In genomic region chr19:44644391-44645016, GRCh38 we compare ENCODE assay signal across 8 cellular contexts. TPM values are rescaled to one million over a fixed set of nuclear protein-coding genes. Genes with fewer than 3 reads are reported as not detected.
A peak's percentile ranks its signal among the peaks of the same experiment; 100 is the strongest.
DNase-seq lines count a peak whose midpoint lies in the region; ATAC-seq, FAIRE-seq and TF ChIP-seq lines count a peak whose summit lies in the region.

No MANE protein-coding gene starts in this region.

- no peaks in the 10 kb centered on the region for H4K20me1 ChIP-seq in GM23248 (ENCODE audit: insufficient read depth)
- H4K20me1 ChIP-seq in H1 (replicated peaks in 1 of 2; ENCODE audit: control insufficient read depth in 1 of 2, insufficient read depth in 2 of 2, low read length in 2 of 2) = peaks cover 2 to 5% of the 10 kb centered on the region in 2 experiments

- H3K4ac ChIP-seq in H1 (replicated peaks; ENCODE audit: insufficient read length, low read depth, low read length) = no peak overlapping the region

- H3K9ac ChIP-seq in GM23248 (peak overlapping the region; percentile 88), H1 (replicated peaks in 1 of 4; ENCODE audit: extremely low read depth in 1 of 4, low read depth in 3 of 4, low read length in 3 of 4) (peak overlapping the region in 3 of 4 experiments; percentile 3 to 67 (median 66); a peak in 3 of 7 replicates), muscle layer of colon (ENCODE audit: low read length) (peak overlapping the region; percentile 44)

- H3K79me2 ChIP-seq in GM23248 (ENCODE audit: insufficient read depth) = peaks cover 50% of the 10 kb centered on the region
- H3K79me2 ChIP-seq in H1 (ENCODE audit: control insufficient read depth in 1 of 2, insufficient read depth in 2 of 2, low read length in 2 of 2) = peaks cover 0 to 3% of the 10 kb centered on the region in 2 experiments; a peak in 2 of 4 replicates

- H3K18ac ChIP-seq in H1 (ENCODE audit: extremely low read depth, low read length) = no peak overlapping the region

- H2BK5ac ChIP-seq in H1 (ENCODE audit: low read depth, low read length) = peak overlapping the region; percentile 6; the same call in 1 of the 2 replicates

- H3K23ac ChIP-seq in H1 (ENCODE audit: insufficient read length) = no peak overlapping the region

- no peaks in the 10 kb centered on the region; the same call in none of the 2 replicates for H3K79me1 ChIP-seq in H1 (ENCODE audit: low read depth, low read length)

- no peak overlapping the region for H2BK120ac ChIP-seq in H1 (replicated peaks; ENCODE audit: low read depth, low read length)

- no peak overlapping the region for H2BK20ac ChIP-seq in H1 (ENCODE audit: low read length)

- H3K23me2 ChIP-seq in H1 (ENCODE audit: low read depth, low read length) = peaks cover 3% of the 10 kb centered on the region; the same call in 1 of the 2 replicates

- no peak for FAIRE-seq in H1 (lab: Jason Lieb, UNC)

- CTCF ChIA-PET in H1 (lab: Charles Lee; ENCODE audit: partially characterized antibody) = interaction anchor here (1.0 to 2.5 kb wide), 7 partner anchors 9 to 74 kb away, joined by 3 to 16 read pairs (median 7); no protein-coding TSS in a partner anchor

- TF ChIP-seq EP300 in H1 (IDR thresholded peaks at IDR 0.05; ENCODE audit: borderline replicate concordance in 1 of 2, low read depth in 2 of 2, low read length in 2 of 2) = no peak

- H3F3A ChIP-seq in GM23248 (ENCODE audit: insufficient read depth) = peaks cover 15% of the 10 kb centered on the region

- H2AFZ ChIP-seq in GM23248 = peak overlapping the region; percentile 89
- H2AFZ ChIP-seq in H1 (ENCODE audit: low read length) = 0 out of 2 replicates have a peak overlapping the region, but pooled peaks have one; percentile 40

- H4K91ac ChIP-seq in H1 (replicated peaks; ENCODE audit: insufficient read length, low read length) = no peak overlapping the region

- H4K5ac ChIP-seq in H1 (ENCODE audit: insufficient read length, low read depth, low read length) = no peak overlapping the region

- TF ChIP-seq POLR2A in H1 (IDR thresholded peaks at IDR 0.05; ENCODE audit: control extremely low read depth in 1 of 2, low read depth in 2 of 2, low read length in 2 of 2) = no peak

- in situ Hi-C loops in GM23248 (cut with MboI) = no loop called here

- no peak overlapping the region for H2BK15ac ChIP-seq in H1 (ENCODE audit: low read length)

- H3K27ac ChIP-seq in GM23248 (peak overlapping the region; percentile 63), H1 (ENCODE audit: low read depth, low read length) (no peak overlapping the region; the same call in 1 of the 2 replicates), muscle layer of colon (ENCODE audit: low read depth, low read length) (peak overlapping the region; percentile 78)

- no peak overlapping the region for H2BK12ac ChIP-seq in H1 (ENCODE audit: low read depth, low read length)

- peak overlapping the region; percentile 89 for H3K4me2 ChIP-seq in GM23248 (ENCODE audit: unreplicated experiment)
- peak overlapping the region; percentile 79 to 95 for H3K4me2 ChIP-seq in H1 (ENCODE audit: insufficient read depth in 1 of 2, low read depth in 2 of 2, low read length in 2 of 2)

- H3K27me3 ChIP-seq in GM23248 (replicated peaks; ENCODE audit: insufficient read depth) (no peaks in the 10 kb centered on the region), H1 (replicated peaks in 1 of 4; ENCODE audit: control insufficient read depth in 3 of 4, extremely low read depth in 1 of 4, insufficient read depth in 3 of 4, low read length in 3 of 4) (peaks cover 0 to 8% (median 6%) of the 10 kb centered on the region in 4 experiments; a peak in 6 of 7 replicates), muscle layer of colon (ENCODE audit: control insufficient read depth in 1 of 2, insufficient read depth in 2 of 2, low read length in 2 of 2) (no peaks in the 10 kb centered on the region)

- no peak overlapping the region for H3K14ac ChIP-seq in H1 (ENCODE audit: insufficient read length)

- 3% methylated on average over 14 of the region's 14 CpGs for WGBS in GM23248 (ENCODE audit: low coverage in 1 of 2, low lambda C conversion rate in 2 of 2, missing lambda C conversion rate in 2 of 2), 2 experiments
- WGBS in H1 (ENCODE audit: extremely low coverage in 1 of 2, insufficient coverage in 1 of 2, insufficient read length in 1 of 2, insufficient replicate concordance in 2 of 2, low coverage in 1 of 2, low lambda C conversion rate in 2 of 2, missing lambda C conversion rate in 1 of 2), 2 experiments = 23% methylated on average over 13 of the region's 14 CpGs; no CpG with 5 or more reads in 1 of the 2 experiments

- H2AK5ac ChIP-seq in H1 (ENCODE audit: low read depth, low read length) = no peak overlapping the region

- POLR2A ChIA-PET in H1 (lab: Charles Lee; ENCODE audit: partially characterized antibody) = interaction anchor here (1.0 to 2.3 kb wide), 5 partner anchors 8 to 69 kb away, joined by 3 to 6 read pairs (median 4); no protein-coding TSS in a partner anchor

- no peak for TF ChIP-seq CTCF in AG10803 (conservative IDR thresholded peaks at IDR 0.05; ENCODE audit: low read length)
- TF ChIP-seq CTCF in H1 (IDR thresholded peaks at IDR 0.05; ENCODE audit: control extremely low read depth in 1 of 3, insufficient read depth in 1 of 3, low read depth in 1 of 3, low read length in 3 of 3) = no peak

- no peak for TF ChIP-seq RAD21 in H1 (IDR thresholded peaks at IDR 0.05 in 1 of 2, conservative IDR thresholded peaks at IDR 0.05 in 1 of 2; ENCODE audit: low read depth in 2 of 2, low read length in 2 of 2)

- peak overlapping the region; percentile 86 for H4K8ac ChIP-seq in H1 (ENCODE audit: extremely low read depth, insufficient read depth, low read length)

- H3K4me1 ChIP-seq in GM23248 (ENCODE audit: insufficient read depth) = peaks cover 30% of the 10 kb centered on the region
- peaks cover 0 to 2% (median under 1%) of the 10 kb centered on the region in 4 experiments; a peak in 2 of 7 replicates for H3K4me1 ChIP-seq in H1 (replicated peaks in 1 of 4; ENCODE audit: control insufficient read depth in 3 of 4, insufficient read depth in 4 of 4, low read length in 3 of 4)
- peaks cover 13% of the 10 kb centered on the region for H3K4me1 ChIP-seq in muscle layer of colon (ENCODE audit: insufficient read depth, low read length)

- H3K9me2 ChIP-seq in GM23248 (ENCODE audit: insufficient read depth) = no peaks in the 10 kb centered on the region

- DNase-seq in AG10803 (ENCODE audit: low read depth) (no peak), GM23248 (peak; percentile 67), SHP77 (lab: John Stamatoyannopoulos, UW) (peak; percentile 33 to 35), H1 (ENCODE audit: low read depth in 1 of 2, low spot score in 2 of 2) (peak; percentile 21 to 73), GF-D8 (lab: John Stamatoyannopoulos, UW) (no peak), NCI-H774 (lab: John Stamatoyannopoulos, UW) (no peak)

- H3K36me3 ChIP-seq in GM23248 (ENCODE audit: low read depth) (no peaks in the 10 kb centered on the region; the same call in 1 of the 2 replicates), H1 (ENCODE audit: control insufficient read depth in 2 of 4, insufficient read depth in 4 of 4, low read length in 3 of 4) (peaks cover 0 to 12% (median 6%) of the 10 kb centered on the region in 4 experiments; a peak in 5 of 8 replicates), muscle layer of colon (ENCODE audit: insufficient read depth, low read length) (peaks cover 6% of the 10 kb centered on the region)

- H3K4me3 ChIP-seq in AG10803 (ENCODE audit: low read length) = peak overlapping the region; percentile 92
- H3K4me3 ChIP-seq in GM23248 = peak overlapping the region; percentile 93
- H3K4me3 ChIP-seq in H1 (ENCODE audit: extremely low read depth in 1 of 4, insufficient read depth in 2 of 4, low read depth in 3 of 4, low read length in 4 of 4) = peak overlapping the region; percentile 54 to 99 (median 74)
- H3K4me3 ChIP-seq in muscle layer of colon (ENCODE audit: low read depth in 1 of 2, low read length in 2 of 2) = peak overlapping the region; percentile 67 to 96

- no peaks in the 10 kb centered on the region for H3K9me3 ChIP-seq in GM23248 (ENCODE audit: low read depth)
- no peaks in the 10 kb centered on the region for H3K9me3 ChIP-seq in H1 (ENCODE audit: insufficient read depth in 2 of 2, low read depth in 1 of 2, low read length in 1 of 2)
- H3K9me3 ChIP-seq in muscle layer of colon (ENCODE audit: low read length) = no peaks in the 10 kb centered on the region

- ATAC-seq in GM21447 (IDR thresholded peaks at IDR 0.05; ENCODE audit: unreplicated experiment) = no peak

- no peak overlapping the region for H3K56ac ChIP-seq in H1 (replicated peaks; ENCODE audit: insufficient read length, low read depth, low read length)

RNA-seq across cellular contexts. Expression of gene PVR, which starts 0.8 kb away (rescaled TPM):
- 140 and 148 TPM in 2 replicates for total RNA-seq in GM23248 (2014; rRNA removed; shearing (Covaris generic))
- 58.8 and 63.3 TPM in 2 replicates for polyA plus RNA-seq in GM23248 (2016; fragmentation: Nextera tagmentation; extraction: Ambion mirVana)
- 13.3 and 14.1 TPM in 2 replicates for total RNA-seq in H1 (2021; fragmentation: NEBNext Ultra II Directional; extraction: Animal tissue kit (Norgen Biotek cat#: 25700))
- 14.8 and 16.9 TPM in 2 replicates for polyA plus RNA-seq in H1 (2011; rRNA removed)
- polyA plus RNA-seq in H1 (2011; cell fraction: cytosol; rRNA removed) = 14.8 TPM
- 25.2 TPM for polyA plus RNA-seq in H1 (2011; cell fraction: nucleus; rRNA removed)
- 10.3 to 14.0 TPM (median 11.6 TPM) in 4 replicates for polyA plus RNA-seq in H1 (2012, experiment 1 of 2)
- 6.8 TPM for polyA plus RNA-seq in H1 (2012, experiment 2 of 2)
- polyA plus RNA-seq in H1 (2013, experiment 1 of 2) = 12.7 TPM
- 13.7 TPM for polyA plus RNA-seq in H1 (2013, experiment 2 of 2)
- 22.1 and 22.5 TPM in 2 replicates for polyA minus RNA-seq in H1 (2011; rRNA and poly(A)+ RNA removed)
- polyA minus RNA-seq in H1 (2011; cell fraction: cytosol; rRNA and poly(A)+ RNA removed) = 9.8 TPM
- polyA minus RNA-seq in H1 (2011; cell fraction: nucleus; rRNA and poly(A)+ RNA removed) = 27.4 TPM

RNA-seq across cellular contexts. Expression of gene CEACAM19, which starts 26.8 kb away (rescaled TPM):
- total RNA-seq in GM23248 (2014; rRNA removed; shearing (Covaris generic)) = 0.51 and 1.9 TPM in 2 replicates
- 1.3 and 1.7 TPM in 2 replicates for polyA plus RNA-seq in GM23248 (2016; fragmentation: Nextera tagmentation; extraction: Ambion mirVana)
- 2.7 and 3.1 TPM in 2 replicates for total RNA-seq in H1 (2021; fragmentation: NEBNext Ultra II Directional; extraction: Animal tissue kit (Norgen Biotek cat#: 25700))
- 3.4 and 4.0 TPM in 2 replicates for polyA plus RNA-seq in H1 (2011; rRNA removed)
- 2.4 TPM for polyA plus RNA-seq in H1 (2011; cell fraction: cytosol; rRNA removed)
- polyA plus RNA-seq in H1 (2011; cell fraction: nucleus; rRNA removed) = 10.2 TPM
- polyA plus RNA-seq in H1 (2012, experiment 1 of 2) = 2.8 to 5.3 TPM (median 3.6 TPM) in 4 replicates
- 1.6 TPM for polyA plus RNA-seq in H1 (2012, experiment 2 of 2)
- 1.9 TPM for polyA plus RNA-seq in H1 (2013, experiment 1 of 2)
- 1.6 TPM for polyA plus RNA-seq in H1 (2013, experiment 2 of 2)
- 1.5 and 4.7 TPM in 2 replicates for polyA minus RNA-seq in H1 (2011; rRNA and poly(A)+ RNA removed)
- polyA minus RNA-seq in H1 (2011; cell fraction: cytosol; rRNA and poly(A)+ RNA removed) = 2.1 TPM
- 3.5 TPM for polyA minus RNA-seq in H1 (2011; cell fraction: nucleus; rRNA and poly(A)+ RNA removed)

RNA-seq across cellular contexts. Expression of gene IGSF23, which starts 31.1 kb away (rescaled TPM):
- not detected in 2 replicates for total RNA-seq in GM23248 (2014; rRNA removed; shearing (Covaris generic))
- polyA plus RNA-seq in GM23248 (2016; fragmentation: Nextera tagmentation; extraction: Ambion mirVana) = 0.63 and 0.79 TPM in 2 replicates
- not detected in 2 replicates for total RNA-seq in H1 (2021; fragmentation: NEBNext Ultra II Directional; extraction: Animal tissue kit (Norgen Biotek cat#: 25700))
- polyA plus RNA-seq in H1 (2011; rRNA removed) = not detected in 2 replicates
- polyA plus RNA-seq in H1 (2011; cell fraction: cytosol; rRNA removed) = not detected
- not detected for polyA plus RNA-seq in H1 (2011; cell fraction: nucleus; rRNA removed)
- not detected in 4 replicates for polyA plus RNA-seq in H1 (2012, experiment 1 of 2)
- not detected for polyA plus RNA-seq in H1 (2012, experiment 2 of 2)
- not detected for polyA plus RNA-seq in H1 (2013, experiment 1 of 2)
- polyA plus RNA-seq in H1 (2013, experiment 2 of 2) = not detected
- not detected in 2 replicates for polyA minus RNA-seq in H1 (2011; rRNA and poly(A)+ RNA removed)
- polyA minus RNA-seq in H1 (2011; cell fraction: cytosol; rRNA and poly(A)+ RNA removed) = not detected
- polyA minus RNA-seq in H1 (2011; cell fraction: nucleus; rRNA and poly(A)+ RNA removed) = not detected

RNA-seq across cellular contexts. Expression of gene CEACAM16, which starts 54.4 kb away (rescaled TPM):
- not detected in 2 replicates for total RNA-seq in GM23248 (2014; rRNA removed; shearing (Covaris generic))
- not detected in 2 replicates for polyA plus RNA-seq in GM23248 (2016; fragmentation: Nextera tagmentation; extraction: Ambion mirVana)
- not detected in 2 replicates for total RNA-seq in H1 (2021; fragmentation: NEBNext Ultra II Directional; extraction: Animal tissue kit (Norgen Biotek cat#: 25700))
- not detected in 2 replicates for polyA plus RNA-seq in H1 (2011; rRNA removed)
- polyA plus RNA-seq in H1 (2011; cell fraction: cytosol; rRNA removed) = not detected
- not detected for polyA plus RNA-seq in H1 (2011; cell fraction: nucleus; rRNA removed)
- polyA plus RNA-seq in H1 (2012, experiment 1 of 2) = not detected in 4 replicates
- polyA plus RNA-seq in H1 (2012, experiment 2 of 2) = not detected
- not detected for polyA plus RNA-seq in H1 (2013, experiment 1 of 2)
- polyA plus RNA-seq in H1 (2013, experiment 2 of 2) = not detected
- not detected in 2 replicates for polyA minus RNA-seq in H1 (2011; rRNA and poly(A)+ RNA removed)
- not detected for polyA minus RNA-seq in H1 (2011; cell fraction: cytosol; rRNA and poly(A)+ RNA removed)
- not detected for polyA minus RNA-seq in H1 (2011; cell fraction: nucleus; rRNA and poly(A)+ RNA removed)

Comparison
In these comparisons a context has a peak if more than half of its experiments do, and no peak if none do; other contexts are left out.
1. DNase-seq: peak in GM23248 (single experiment), SHP77 (2 of 2) and H1 (2 of 2); none in AG10803 (single experiment), GF-D8 (single experiment) and NCI-H774 (single experiment).
2. Peak in every context shown above with its lines, with median percentiles within 50 percentile points of each other: H3K4me3 ChIP-seq and H3K9ac ChIP-seq.